ENCODE assay signal across 17 cellular contexts in the genomic region with DNA sequence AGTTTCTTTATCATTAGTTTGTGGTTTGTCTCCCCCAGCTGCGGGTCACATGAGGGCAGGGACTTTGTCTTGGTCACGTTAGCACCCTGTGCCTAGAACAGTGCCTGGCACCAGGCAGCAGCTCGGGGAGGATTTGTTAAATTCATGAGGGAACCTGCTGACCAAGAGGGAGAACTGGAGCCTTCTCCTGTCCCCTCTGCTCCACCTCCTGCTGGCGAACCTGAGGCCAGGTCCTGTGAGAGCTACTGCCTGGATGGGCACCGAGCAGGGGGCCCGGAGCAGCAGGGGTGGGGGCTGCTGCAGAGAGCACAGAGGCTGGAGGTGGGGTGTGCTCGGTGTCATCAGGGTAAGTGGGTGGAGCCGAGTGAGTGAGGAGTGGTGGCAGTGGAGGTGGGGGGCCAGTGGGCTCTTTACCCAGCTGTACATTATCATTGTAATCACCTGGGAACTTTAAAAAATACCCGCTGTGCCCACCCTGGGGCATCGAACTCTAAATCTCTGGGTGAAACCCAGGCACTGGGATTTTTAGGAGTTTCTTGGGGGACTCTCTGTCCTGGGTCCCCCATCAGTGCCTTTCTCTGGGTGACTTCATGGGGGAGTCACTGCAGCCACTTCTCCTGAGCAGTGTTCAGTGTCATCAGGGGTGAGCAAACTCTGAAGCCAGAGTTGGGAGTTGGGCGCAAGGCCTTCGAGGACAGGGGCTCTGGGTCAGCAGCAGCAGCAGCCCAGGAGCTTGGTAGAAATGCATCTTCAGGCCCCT. TPM values are rescaled to one million over a fixed set of nuclear protein-coding genes. Genes with fewer than 3 reads are reported as not detected.
DNase-seq lines count a peak whose midpoint lies in the region; ATAC-seq and TF ChIP-seq lines count a peak whose summit lies in the region.
"Had no signal": no experiment of that assay in that cellular context is flagged by ENCODE, and none has a peak within 500 bp of the region (broad histone marks: within the 10 kb centered on the region; RNA-seq: fewer than 3 reads in every experiment).

No MANE protein-coding gene starts in this region.

- CTCF ChIA-PET in activated B cell treated with CpG ODN at 0.5 μM for 24 hours (lab: Charles Lee): no interaction called here

- ATAC-seq in activated B cell treated with CpG ODN at 0.5 μM for 24 hours (ENCODE audit: low read depth) (no peak), HG03097 (IDR thresholded peaks at IDR 0.05; ENCODE audit: low FRiP score, unreplicated experiment) (no peak), HG03139 (IDR thresholded peaks at IDR 0.05; ENCODE audit: unreplicated experiment) (no peak)

- POLR2A ChIA-PET in activated B cell treated with CpG ODN at 0.5 μM for 24 hours (lab: Charles Lee): no interaction called here

- H3K4me3 Mint-ChIP-seq in activated B cell treated with CpG ODN at 0.5 μM for 24 hours: no peak overlapping the region
- H3K4me3 Mint-ChIP-seq in type B pancreatic cell: no peak overlapping the region
- H3K4me3 Mint-ChIP-seq: CD4-positive, alpha-beta memory T cell had no signal

- TF ChIP-seq CTCF in activated B cell treated with CpG ODN at 0.5 μM for 24 hours (IDR thresholded peaks at IDR 0.05): no peak
- TF ChIP-seq CTCF in type B pancreatic cell (conservative IDR thresholded peaks at IDR 0.05): no peak

- H3K36me3 Mint-ChIP-seq in activated B cell treated with CpG ODN at 0.5 μM for 24 hours (ENCODE audit: low read depth) (no peaks in the 10 kb centered on the region), type B pancreatic cell (no peaks in the 10 kb centered on the region)
- H3K36me3 Mint-ChIP-seq: CD4-positive, alpha-beta memory T cell had no signal

- DNase-seq in activated CD8-positive, alpha-beta memory T cell treated with anti-CD3 and anti-CD28 coated beads for 24 hours: peak; percentile 38
- DNase-seq in activated CD8-positive, alpha-beta memory T cell treated with anti-CD3 and anti-CD28 coated beads, Interleukin-2, amount 50 U/mL, for 4 hours: no peak
- DNase-seq in activated B cell treated with CpG ODN at 0.5 μM for 24 hours (peak; percentile 8), mesenteric fat pad (ENCODE audit: low spot score) (peak; percentile 73), type B pancreatic cell (ENCODE audit: extremely low spot score, unreplicated experiment) (peak; percentile 52), AG20443 (ENCODE audit: low spot score) (no peak)
- DNase-seq: BE2C; Calu3; CD4-positive, alpha-beta memory T cell; DMS79; NCI-H1048; NCI-H1436 treated with DMSO at 0.1 percent for 48 hours; NCI-H2081; NCI-H774; PC-9 had no signal

- no peak overlapping the region for H3K27ac Mint-ChIP-seq in activated B cell treated with CpG ODN at 0.5 μM for 24 hours
- no peak overlapping the region for H3K27ac Mint-ChIP-seq in type B pancreatic cell
- H3K27ac Mint-ChIP-seq: CD4-positive, alpha-beta memory T cell had no signal

- H3K9me3 Mint-ChIP-seq in activated B cell treated with CpG ODN at 0.5 μM for 24 hours (no peaks in the 10 kb centered on the region), type B pancreatic cell (no peaks in the 10 kb centered on the region)
- H3K9me3 Mint-ChIP-seq: CD4-positive, alpha-beta memory T cell had no signal

- H3K4me1 Mint-ChIP-seq in activated B cell treated with CpG ODN at 0.5 μM for 24 hours (peaks cover 5% of the 10 kb centered on the region), type B pancreatic cell (ENCODE audit: unreplicated experiment) (peaks cover 5% of the 10 kb centered on the region)

- H3K27me3 Mint-ChIP-seq in activated B cell treated with CpG ODN at 0.5 μM for 24 hours (peaks cover 17% of the 10 kb centered on the region), type B pancreatic cell (peaks cover 39% of the 10 kb centered on the region)

- intact Hi-C loops in activated B cell treated with CpG ODN at 0.5 μM for 24 hours (cut with micrococcal nuclease): no loop called here

RNA-seq across cellular contexts. Expression of gene FAHD2A, which starts 52.0 kb away (rescaled TPM):
- 16.8 and 23.4 TPM in 2 replicates for total RNA-seq in activated B cell treated with CpG ODN at 0.5 μM for 24 hours
- total RNA-seq in mesenteric fat pad: 18.5 TPM
- total RNA-seq in type B pancreatic cell (ENCODE audit: low replicate concordance): 23.4 and 39.2 TPM in 2 replicates

RNA-seq across cellular contexts. Expression of gene KCNIP3, which starts 53.4 kb away (rescaled TPM):
- total RNA-seq in activated B cell treated with CpG ODN at 0.5 μM for 24 hours: not detected in 2 replicates
- total RNA-seq in mesenteric fat pad: 3.8 TPM
- total RNA-seq in type B pancreatic cell (ENCODE audit: low replicate concordance): 5.1 and 5.3 TPM in 2 replicates
- total RNA-seq: CD4-positive, alpha-beta memory T cell had no signal

Comparison
In these comparisons a context has a peak if more than half of its experiments do, and no peak if none do; other contexts are left out.
1. DNase-seq: peak in activated CD8-positive, alpha-beta memory T cell treated with anti-CD3 and anti-CD28 coated beads for 24 hours (single experiment), activated B cell treated with CpG ODN at 0.5 μM for 24 hours (single experiment), mesenteric fat pad (single experiment) and type B pancreatic cell (single experiment); none in activated CD8-positive, alpha-beta memory T cell treated with anti-CD3 and anti-CD28 coated beads, Interleukin-2, amount 50 U/mL, for 4 hours (single experiment) and AG20443 (single experiment).